ENCODE assay signal across 2 cellular contexts in genomic region chr7:55363386-55364170, GRCh38.
TF ChIP-seq lines count a peak whose summit lies in the region.

No MANE protein-coding gene starts in this region.

TF ChIP-seq in GM23338, 12 proteins besides CTCF, POLR2A, EP300 and RAD21:
- TF ChIP-seq EZH2 (IDR thresholded peaks at IDR 0.05; ENCODE audit: low read depth, unreplicated experiment) (no peak), STAT1 (IDR thresholded peaks at IDR 0.05; ENCODE audit: unreplicated experiment) (no peak), NANOG (IDR thresholded peaks at IDR 0.05; ENCODE audit: borderline replicate concordance) (no peak), POLR2AphosphoS5 (IDR thresholded peaks at IDR 0.05; ENCODE audit: low read depth) (no peak)

TF ChIP-seq in neural cell, 6 proteins besides CTCF, POLR2A, EP300 and RAD21:
- no peak for TF ChIP-seq SMC3 (conservative IDR thresholded peaks at IDR 0.05; ENCODE audit: poor library complexity)
- no peak for TF ChIP-seq TAF1 (IDR thresholded peaks at IDR 0.05; ENCODE audit: low read depth)
- TF ChIP-seq POLR2AphosphoS5 (IDR thresholded peaks at IDR 0.05), result no peak
- no peak for TF ChIP-seq MXI1 (conservative IDR thresholded peaks at IDR 0.05; ENCODE audit: poor library complexity, severe bottlenecking)
- no peak for TF ChIP-seq EZH2 (IDR thresholded peaks at IDR 0.05; ENCODE audit: borderline replicate concordance, insufficient read depth, low read length, poor library complexity, severe bottlenecking)
- TF ChIP-seq REST (IDR thresholded peaks at IDR 0.05; ENCODE audit: borderline replicate concordance), result no peak
